In genomic region chr20:61507778-61508177, GRCh38 we compare ENCODE assay signal across 40 cellular contexts.
"Had no signal": no experiment of that assay in that cellular context is flagged by ENCODE, and none has a peak within 500 bp of the region (broad histone marks: within the 10 kb centered on the region; RNA-seq: fewer than 3 reads in every experiment).

No MANE protein-coding gene starts in this region.

- H3K4me1 Mint-ChIP-seq: activated CD4-positive, alpha-beta memory T cell treated with anti-CD3 and anti-CD28 coated beads, Interleukin-2, amount 10 ng/mL, durations not matched to agents 7 days and 5 days; activated CD4-positive, alpha-beta T cell treated with anti-CD3 and anti-CD28 coated beads for 36 hours; activated CD4-positive, alpha-beta T cell treated with anti-CD3 and anti-CD28 coated beads, Interleukin-2, amount 10 ng/mL, durations not matched to agents 7 days and 5 days; activated CD8-positive, alpha-beta memory T cell treated with anti-CD3 and anti-CD28 coated beads, Interleukin-2, amount 10 ng/mL, durations not matched to agents 7 days and 5 days; activated naive CD4-positive, alpha-beta T cell treated with anti-CD3 and anti-CD28 coated beads, Interleukin-2, amount 50 U/mL, for 24 hours; activated naive CD8-positive, alpha-beta T cell treated with anti-CD3 and anti-CD28 coated beads, Interleukin-2, amount 10 ng/mL, durations not matched to agents 7 days and 5 days; activated naive CD8-positive, alpha-beta T cell treated with anti-CD3 and anti-CD28 coated beads, Interleukin-2, amount 50 U/mL, for 24 hours; central memory CD8-positive, alpha-beta T cell had no signal

- H3K36me3 ChIP-seq: ascending aorta, cardiac muscle cell, WERI-Rb-1 had no signal

- H3K4me3 Mint-ChIP-seq: activated CD4-positive, alpha-beta memory T cell treated with anti-CD3 and anti-CD28 coated beads, Interleukin-2, amount 10 ng/mL, durations not matched to agents 7 days and 5 days; activated CD4-positive, alpha-beta T cell treated with anti-CD3 and anti-CD28 coated beads for 36 hours; activated CD4-positive, alpha-beta T cell treated with anti-CD3 and anti-CD28 coated beads, Interleukin-2, amount 10 ng/mL, durations not matched to agents 7 days and 5 days; activated CD8-positive, alpha-beta memory T cell treated with anti-CD3 and anti-CD28 coated beads, Interleukin-2, amount 10 ng/mL, durations not matched to agents 7 days and 5 days; activated CD8-positive, alpha-beta T cell treated with anti-CD3 and anti-CD28 coated beads, Interleukin-2, amount 10 ng/mL, durations not matched to agents 7 days and 5 days; activated naive CD4-positive, alpha-beta T cell treated with anti-CD3 and anti-CD28 coated beads, Interleukin-2, amount 10 ng/mL, durations not matched to agents 7 days and 5 days; activated naive CD4-positive, alpha-beta T cell treated with anti-CD3 and anti-CD28 coated beads, Interleukin-2, amount 50 U/mL, for 24 hours; activated naive CD8-positive, alpha-beta T cell; activated naive CD8-positive, alpha-beta T cell treated with anti-CD3 and anti-CD28 coated beads, Interleukin-2, amount 10 ng/mL, durations not matched to agents 7 days and 5 days; activated naive CD8-positive, alpha-beta T cell treated with anti-CD3 and anti-CD28 coated beads, Interleukin-2, amount 50 U/mL, for 24 hours; activated T-cell treated with anti-CD3 and anti-CD28 coated beads, Interleukin-2, amount 50 U/mL, for 24 hours; brain; central memory CD8-positive, alpha-beta T cell; T-helper 1 cell treated with Interleukin-12 subunit alpha and Interleukin-12 subunit beta and Interleukin-4 antibody, amounts not matched to agents 30 μg/mL and 1 μg/mL, for 36 hours; T-helper 2 cell treated with Interferon-gamma antibody and Interleukin-4, amounts not matched to agents 5 μg/mL and 100 μg/mL, for 36 hours; WTC11 had no signal

- H3K9me3 ChIP-seq: ascending aorta had no signal

- ATAC-seq: activated CD4-positive, alpha-beta T cell treated with anti-CD3 and anti-CD28 coated beads for 36 hours; activated CD4-positive, CD25-positive, alpha-beta regulatory T cell treated with anti-CD3 and anti-CD28 coated beads, Interleukin-2, amount 50 U/mL, for 24 hours; activated CD8-positive, alpha-beta memory T cell treated with anti-CD3 and anti-CD28 coated beads, Interleukin-2, amount 10 ng/mL, durations not matched to agents 7 days and 5 days; activated CD8-positive, alpha-beta T cell treated with anti-CD3 and anti-CD28 coated beads, Interleukin-2, amount 10 ng/mL, durations not matched to agents 7 days and 5 days; activated naive CD8-positive, alpha-beta T cell treated with anti-CD3 and anti-CD28 coated beads, Interleukin-2, amount 50 U/mL, for 24 hours; WTC11 had no signal

- H3K4me3 ChIP-seq: ascending aorta, cardiac muscle cell had no signal

- H3K36me3 Mint-ChIP-seq: activated CD8-positive, alpha-beta memory T cell treated with anti-CD3 and anti-CD28 coated beads, Interleukin-2, amount 10 ng/mL, durations not matched to agents 7 days and 5 days; activated naive CD4-positive, alpha-beta T cell treated with anti-CD3 and anti-CD28 coated beads, Interleukin-2, amount 10 ng/mL, durations not matched to agents 7 days and 5 days; activated naive CD4-positive, alpha-beta T cell treated with anti-CD3 and anti-CD28 coated beads, Interleukin-2, amount 50 U/mL, for 24 hours; activated naive CD8-positive, alpha-beta T cell; activated naive CD8-positive, alpha-beta T cell treated with anti-CD3 and anti-CD28 coated beads, Interleukin-2, amount 10 ng/mL, durations not matched to agents 7 days and 5 days; brain had no signal

- FAIRE-seq: bronchial epithelial cell, TTC549 had no signal

- H3K27ac Mint-ChIP-seq: activated CD4-positive, alpha-beta memory T cell treated with anti-CD3 and anti-CD28 coated beads, Interleukin-2, amount 10 ng/mL, durations not matched to agents 7 days and 5 days; activated CD4-positive, alpha-beta T cell treated with anti-CD3 and anti-CD28 coated beads for 36 hours; activated CD4-positive, alpha-beta T cell treated with anti-CD3 and anti-CD28 coated beads, Interleukin-2, amount 10 ng/mL, durations not matched to agents 7 days and 5 days; activated CD8-positive, alpha-beta memory T cell treated with anti-CD3 and anti-CD28 coated beads, Interleukin-2, amount 10 ng/mL, durations not matched to agents 7 days and 5 days; activated CD8-positive, alpha-beta T cell treated with anti-CD3 and anti-CD28 coated beads, Interleukin-2, amount 10 ng/mL, durations not matched to agents 7 days and 5 days; activated naive CD4-positive, alpha-beta T cell treated with anti-CD3 and anti-CD28 coated beads, Interleukin-2, amount 10 ng/mL, durations not matched to agents 7 days and 5 days; activated naive CD4-positive, alpha-beta T cell treated with anti-CD3 and anti-CD28 coated beads, Interleukin-2, amount 50 U/mL, for 24 hours; activated naive CD8-positive, alpha-beta T cell; activated naive CD8-positive, alpha-beta T cell treated with anti-CD3 and anti-CD28 coated beads, Interleukin-2, amount 10 ng/mL, durations not matched to agents 7 days and 5 days; activated naive CD8-positive, alpha-beta T cell treated with anti-CD3 and anti-CD28 coated beads, Interleukin-2, amount 50 U/mL, for 24 hours; activated T-cell treated with anti-CD3 and anti-CD28 coated beads, Interleukin-2, amount 50 U/mL, for 24 hours; activated T-helper 2 cell treated with anti-CD3 and anti-CD28 coated beads, Interferon-gamma antibody, Interleukin-2, Interleukin-4, amounts not matched to agents 10 μg/mL and 5 μg/mL and 100 μg/mL, durations not matched to agents 14 hours and 24 hours and 36 hours; brain; T-helper 1 cell treated with Interleukin-12 subunit alpha and Interleukin-12 subunit beta and Interleukin-4 antibody, amounts not matched to agents 30 μg/mL and 1 μg/mL, for 36 hours; T-helper 2 cell treated with Interferon-gamma antibody and Interleukin-4, amounts not matched to agents 5 μg/mL and 100 μg/mL, for 36 hours; WTC11 had no signal

- H3K4me1 ChIP-seq: ascending aorta had no signal

- H3K27ac ChIP-seq: ascending aorta, cardiac muscle cell, WERI-Rb-1 had no signal

- H3K27me3 ChIP-seq: ascending aorta, cardiac muscle cell had no signal

- H3K9me3 Mint-ChIP-seq: activated CD4-positive, alpha-beta memory T cell treated with anti-CD3 and anti-CD28 coated beads, Interleukin-2, amount 10 ng/mL, durations not matched to agents 7 days and 5 days; activated CD4-positive, alpha-beta T cell treated with anti-CD3 and anti-CD28 coated beads, Interleukin-2, amount 10 ng/mL, durations not matched to agents 7 days and 5 days; activated naive CD4-positive, alpha-beta T cell treated with anti-CD3 and anti-CD28 coated beads, Interleukin-2, amount 10 ng/mL, durations not matched to agents 7 days and 5 days; activated naive CD4-positive, alpha-beta T cell treated with anti-CD3 and anti-CD28 coated beads, Interleukin-2, amount 50 U/mL, for 24 hours; activated naive CD8-positive, alpha-beta T cell treated with anti-CD3 and anti-CD28 coated beads, Interleukin-2, amount 10 ng/mL, durations not matched to agents 7 days and 5 days; activated naive CD8-positive, alpha-beta T cell treated with anti-CD3 and anti-CD28 coated beads, Interleukin-2, amount 50 U/mL, for 24 hours; activated T-cell treated with anti-CD3 and anti-CD28 coated beads, Interleukin-2, amount 50 U/mL, for 24 hours; activated T-helper 2 cell treated with anti-CD3 and anti-CD28 coated beads, Interferon-gamma antibody, Interleukin-2, Interleukin-4, amounts not matched to agents 10 μg/mL and 5 μg/mL and 100 μg/mL, durations not matched to agents 14 hours and 24 hours and 36 hours; central memory CD8-positive, alpha-beta T cell; T-helper 1 cell treated with Interleukin-12 subunit alpha and Interleukin-12 subunit beta and Interleukin-4 antibody, amounts not matched to agents 30 μg/mL and 1 μg/mL, for 36 hours; T-helper 2 cell treated with Interferon-gamma antibody and Interleukin-4, amounts not matched to agents 5 μg/mL and 100 μg/mL, for 36 hours had no signal

- DNase-seq: activated CD4-positive, alpha-beta memory T cell treated with anti-CD3 and anti-CD28 coated beads, Interleukin-2, amount 10 ng/mL, durations not matched to agents 7 days and 5 days; activated CD4-positive, alpha-beta T cell treated with anti-CD3 and anti-CD28 coated beads for 1 hour; activated CD4-positive, alpha-beta T cell treated with anti-CD3 and anti-CD28 coated beads for 36 hours; activated CD4-positive, alpha-beta T cell treated with anti-CD3 and anti-CD28 coated beads for 48 hours; activated CD4-positive, alpha-beta T cell treated with anti-CD3 and anti-CD28 coated beads, Interleukin-2, amount 10 ng/mL, durations not matched to agents 7 days and 5 days; activated CD4-positive, alpha-beta T cell treated with anti-CD3 and anti-CD28 coated beads, Interleukin-2, amount 50 U/mL, for 48 hours; activated CD4-positive, CD25-positive, alpha-beta regulatory T cell; activated CD8-positive, alpha-beta memory T cell treated with anti-CD3 and anti-CD28 coated beads for 24 hours; activated CD8-positive, alpha-beta memory T cell treated with anti-CD3 and anti-CD28 coated beads, Interleukin-2, amount 10 ng/mL, durations not matched to agents 7 days and 5 days; activated CD8-positive, alpha-beta memory T cell treated with anti-CD3 and anti-CD28 coated beads, Interleukin-2, amount 50 U/mL, for 48 hours; activated CD8-positive, alpha-beta T cell treated with anti-CD3 and anti-CD28 coated beads, Interleukin-2, amount 10 ng/mL, durations not matched to agents 7 days and 5 days; activated effector memory CD4-positive, alpha-beta T cell treated with Interleukin-2 at 50 U/mL for 16 hours; activated gamma-delta T cell; activated naive CD4-positive, alpha-beta T cell treated with anti-CD3 and anti-CD28 coated beads, Interleukin-2, amount 10 ng/mL, durations not matched to agents 7 days and 5 days; activated naive CD4-positive, alpha-beta T cell treated with Interleukin-2 at 50 U/mL for 16 hours; activated naive CD8-positive, alpha-beta T cell treated with anti-CD3 and anti-CD28 coated beads, Interleukin-2, amount 10 ng/mL, durations not matched to agents 7 days and 5 days; activated naive CD8-positive, alpha-beta T cell treated with anti-CD3 and anti-CD28 coated beads, Interleukin-2, amount 50 U/mL, for 24 hours; activated T-cell treated with anti-CD3 and anti-CD28 coated beads, Interleukin-2, amount 50 U/mL, for 24 hours; activated T-cell treated with anti-CD3 and anti-CD28 coated beads, Interleukin-2, amount 50 U/mL, for 48 hours; amygdala; anterior cingulate cortex; caudate nucleus; cerebellar nuclear complex; T-helper 1 cell; T-helper 2 cell; T-helper 9 cell; WERI-Rb-1 had no signal

- H3K27me3 Mint-ChIP-seq: activated CD4-positive, alpha-beta memory T cell treated with anti-CD3 and anti-CD28 coated beads, Interleukin-2, amount 10 ng/mL, durations not matched to agents 7 days and 5 days; activated CD4-positive, alpha-beta T cell treated with anti-CD3 and anti-CD28 coated beads for 36 hours; activated CD4-positive, alpha-beta T cell treated with anti-CD3 and anti-CD28 coated beads, Interleukin-2, amount 10 ng/mL, durations not matched to agents 7 days and 5 days; activated CD8-positive, alpha-beta memory T cell treated with anti-CD3 and anti-CD28 coated beads, Interleukin-2, amount 10 ng/mL, durations not matched to agents 7 days and 5 days; activated naive CD4-positive, alpha-beta T cell treated with anti-CD3 and anti-CD28 coated beads, Interleukin-2, amount 50 U/mL, for 24 hours; activated naive CD8-positive, alpha-beta T cell treated with anti-CD3 and anti-CD28 coated beads, Interleukin-2, amount 10 ng/mL, durations not matched to agents 7 days and 5 days; activated naive CD8-positive, alpha-beta T cell treated with anti-CD3 and anti-CD28 coated beads, Interleukin-2, amount 50 U/mL, for 24 hours; activated T-cell treated with anti-CD3 and anti-CD28 coated beads, Interleukin-2, amount 50 U/mL, for 24 hours; brain had no signal
